Comparison of ENCODE assay signal across 18 cellular contexts in genomic region chr2:240674461-240675184, GRCh38. TPM values are rescaled to one million over a fixed set of nuclear protein-coding genes. Genes with fewer than 3 reads are reported as not detected.
"Had no signal": no experiment of that assay in that cellular context is flagged by ENCODE, and none has a peak within 500 bp of the region (broad histone marks: within the 10 kb centered on the region; RNA-seq: fewer than 3 reads in every experiment).

No MANE protein-coding gene starts in this region.

RNA-seq across cellular contexts. Expression of gene AQP12B, which starts 8.1 kb away (rescaled TPM):
- total RNA-seq: activated B cell treated with CpG ODN at 0.5 μM for 24 hours; activated CD8-positive, alpha-beta memory T cell treated with anti-CD3 and anti-CD28 coated beads, Interleukin-2, amount 10 ng/mL, durations not matched to agents 7 days and 5 days; activated CD8-positive, alpha-beta T cell treated with anti-CD3 and anti-CD28 coated beads for 36 hours; activated naive CD4-positive, alpha-beta T cell treated with anti-CD3 and anti-CD28 coated beads, Interleukin-2, amount 50 U/mL, for 72 hours; activated T-cell treated with anti-CD3 and anti-CD28 coated beads, Interleukin-2, amount 50 U/mL, for 72 hours; dorsolateral prefrontal cortex; fibroblast of lung; fibroblast of villous mesenchyme; gastroesophageal sphincter; hepatocyte; left cardiac atrium; liver; natural killer cell treated with Interleukin-12 subunit alpha and Interleukin-12 subunit beta and Interleukin-15 and Interleukin-18, amount 100 ng/mL, for 72 hours; pulmonary artery endothelial cell; T-cell; temporal lobe; urinary bladder had no signal
- polyA plus RNA-seq: fibroblast of lung, keratinocyte, liver, urinary bladder had no signal

RNA-seq across cellular contexts. Expression of gene AQP12A, which starts 17.0 kb away (rescaled TPM):
- total RNA-seq: activated B cell treated with CpG ODN at 0.5 μM for 24 hours; activated CD8-positive, alpha-beta memory T cell treated with anti-CD3 and anti-CD28 coated beads, Interleukin-2, amount 10 ng/mL, durations not matched to agents 7 days and 5 days; activated CD8-positive, alpha-beta T cell treated with anti-CD3 and anti-CD28 coated beads for 36 hours; activated naive CD4-positive, alpha-beta T cell treated with anti-CD3 and anti-CD28 coated beads, Interleukin-2, amount 50 U/mL, for 72 hours; activated T-cell treated with anti-CD3 and anti-CD28 coated beads, Interleukin-2, amount 50 U/mL, for 72 hours; dorsolateral prefrontal cortex; fibroblast of lung; fibroblast of villous mesenchyme; gastroesophageal sphincter; hepatocyte; left cardiac atrium; liver; natural killer cell treated with Interleukin-12 subunit alpha and Interleukin-12 subunit beta and Interleukin-15 and Interleukin-18, amount 100 ng/mL, for 72 hours; pulmonary artery endothelial cell; T-cell; temporal lobe; urinary bladder had no signal
- polyA plus RNA-seq: fibroblast of lung, hepatocyte, keratinocyte, liver, urinary bladder had no signal

RNA-seq across cellular contexts. Expression of gene GPR35, which starts 49.3 kb away (rescaled TPM):
- polyA plus RNA-seq: fibroblast of lung had no signal
